In genomic region chr3:134768845-134769244, GRCh38 we compare ENCODE assay signal across 17 cellular contexts.
"Had no signal": no experiment of that assay in that cellular context is flagged by ENCODE, and none has a peak within 500 bp of the region (broad histone marks: within the 10 kb centered on the region; RNA-seq: fewer than 3 reads in every experiment).

No MANE protein-coding gene starts in this region.

- H3K9me3 ChIP-seq: esophagus squamous epithelium, psoas muscle, sigmoid colon, suprapubic skin had no signal

- H3K4me2 ChIP-seq: neural progenitor cell had no signal

- H3K27ac Mint-ChIP-seq: dendritic cell treated with granulocyte-macrophage colony-stimulating factor and Interleukin-4, amounts not matched to agents 40 ng/mL and 50 ng/mL, for 4 days; natural killer cell; neural progenitor cell; stimulated activated naive B cell treated with anti-CD40 and anti-IgM and Interleukin-4, amounts not matched to agents 10 μg/mL and 1 μg/mL and 100 μg/mL, for 72 hours; stimulated activated naive CD8-positive, alpha-beta T cell treated with anti-CD3 and anti-CD28 coated beads, Interleukin-15, Interleukin-2, amounts not matched to agents 100 ng/mL and 50 ng/mL, for 24 hours had no signal

- H3K9ac ChIP-seq: neural progenitor cell had no signal

- H3K4me3 Mint-ChIP-seq: dendritic cell treated with granulocyte-macrophage colony-stimulating factor and Interleukin-4, amounts not matched to agents 40 ng/mL and 50 ng/mL, for 4 days; natural killer cell; neural progenitor cell; stimulated activated naive B cell treated with anti-CD40 and anti-IgM and Interleukin-4, amounts not matched to agents 10 μg/mL and 1 μg/mL and 100 μg/mL, for 72 hours; stimulated activated naive CD8-positive, alpha-beta T cell treated with anti-CD3 and anti-CD28 coated beads, Interleukin-15, Interleukin-2, amounts not matched to agents 100 ng/mL and 50 ng/mL, for 24 hours had no signal

- ATAC-seq: left lobe of liver; natural killer cell; psoas muscle; right cardiac atrium; stimulated activated naive B cell treated with anti-CD40 and anti-IgM and Interleukin-4, amounts not matched to agents 10 μg/mL and 1 μg/mL and 100 μg/mL, for 72 hours had no signal

- DNase-seq: central memory CD4-positive, alpha-beta T cell; effector CD8-positive, alpha-beta T cell; esophagus squamous epithelium; natural killer cell; posterior cingulate gyrus; psoas muscle; right cardiac atrium; sigmoid colon; spleen; stimulated activated CD4-positive, alpha-beta T cell treated with anti-CD3 and anti-CD28 coated beads, Interleukin-4, amount 100 ng/mL, for 4 hours; stimulated activated naive B cell treated with anti-CD40 and anti-IgM and Interleukin-4, amounts not matched to agents 10 μg/mL and 1 μg/mL and 100 μg/mL, for 72 hours; trophoblast cell had no signal

- H2AFZ ChIP-seq: neural progenitor cell had no signal

- H3K4me3 ChIP-seq: esophagus squamous epithelium, neural progenitor cell, psoas muscle, sigmoid colon, spleen, suprapubic skin had no signal

- H3K36me3 Mint-ChIP-seq: natural killer cell; neural progenitor cell; stimulated activated naive B cell treated with anti-CD40 and anti-IgM and Interleukin-4, amounts not matched to agents 10 μg/mL and 1 μg/mL and 100 μg/mL, for 72 hours had no signal

- H3K27me3 ChIP-seq: esophagus squamous epithelium, neural progenitor cell, sigmoid colon, spleen, suprapubic skin had no signal

- H3K4me1 Mint-ChIP-seq: natural killer cell; neural progenitor cell; stimulated activated naive B cell treated with anti-CD40 and anti-IgM and Interleukin-4, amounts not matched to agents 10 μg/mL and 1 μg/mL and 100 μg/mL, for 72 hours had no signal

- H3K36me3 ChIP-seq: esophagus squamous epithelium, neural progenitor cell, sigmoid colon, spleen, suprapubic skin had no signal

- H3K27me3 Mint-ChIP-seq: dendritic cell treated with granulocyte-macrophage colony-stimulating factor and Interleukin-4, amounts not matched to agents 40 ng/mL and 50 ng/mL, for 4 days; stimulated activated naive CD8-positive, alpha-beta T cell treated with anti-CD3 and anti-CD28 coated beads, Interleukin-15, Interleukin-2, amounts not matched to agents 100 ng/mL and 50 ng/mL, for 24 hours had no signal

- H3K9me3 Mint-ChIP-seq: dendritic cell treated with granulocyte-macrophage colony-stimulating factor and Interleukin-4, amounts not matched to agents 40 ng/mL and 50 ng/mL, for 4 days; natural killer cell; neural progenitor cell; stimulated activated naive CD8-positive, alpha-beta T cell treated with anti-CD3 and anti-CD28 coated beads, Interleukin-15, Interleukin-2, amounts not matched to agents 100 ng/mL and 50 ng/mL, for 24 hours had no signal

- H3K4me1 ChIP-seq: esophagus squamous epithelium, neural progenitor cell, psoas muscle, sigmoid colon, spleen, suprapubic skin had no signal

- H3K27ac ChIP-seq: esophagus squamous epithelium, neural progenitor cell, psoas muscle, sigmoid colon, spleen, suprapubic skin had no signal
